Comparison of ENCODE assay signal across 22 cellular contexts in genomic region chr5:54095969-54096368, GRCh38.
"Had no signal": no experiment of that assay in that cellular context is flagged by ENCODE, and none has a peak within 500 bp of the region (broad histone marks: within the 10 kb centered on the region; RNA-seq: fewer than 3 reads in every experiment).

No MANE protein-coding gene starts in this region.

- ATAC-seq: effector memory CD8-positive, alpha-beta T cell; gastrocnemius medialis; heart right ventricle; natural killer cell treated with Interleukin-12 subunit alpha and Interleukin-12 subunit beta and Interleukin-15 and Interleukin-18, amount 100 ng/mL, for 72 hours; right cardiac atrium had no signal

- H2AFZ ChIP-seq: neural progenitor cell had no signal

- H3K36me3 ChIP-seq: esophagus muscularis mucosa, gastrocnemius medialis, heart right ventricle, left ventricle myocardium inferior, neural progenitor cell, ovary had no signal

- H3K9me3 ChIP-seq: esophagus muscularis mucosa, gastrocnemius medialis, heart right ventricle, left ventricle myocardium inferior, ovary had no signal

- H3K4me3 ChIP-seq: esophagus muscularis mucosa, gastrocnemius medialis, heart right ventricle, left ventricle myocardium inferior, lung, neural progenitor cell, ovary, smooth muscle cell had no signal

- H3K4me1 ChIP-seq: gastrocnemius medialis had no signal

- H3K4me3 Mint-ChIP-seq: dendritic cell treated with granulocyte-macrophage colony-stimulating factor and Interleukin-4, amounts not matched to agents 40 ng/mL and 50 ng/mL, for 4 days; effector memory CD8-positive, alpha-beta T cell; natural killer cell treated with Interleukin-12 subunit alpha and Interleukin-12 subunit beta and Interleukin-15 and Interleukin-18, amount 100 ng/mL, for 72 hours; neural progenitor cell had no signal

- DNase-seq: effector memory CD8-positive, alpha-beta T cell; gastrocnemius medialis; heart right ventricle; hypothalamus; islet precursor cell; left ventricle myocardium inferior; mesenchymal stem cell; midbrain; nucleus accumbens; ovary; right cardiac atrium; stimulated activated CD4-positive, alpha-beta T cell treated with anti-CD3 and anti-CD28 coated beads, Interleukin-2, amount 100 ng/mL, for 48 hours; stimulated activated naive CD4-positive, alpha-beta T cell treated with Interleukin-2 at 50 U/mL for 16 hours; trophoblast cell had no signal

- H3K27ac ChIP-seq: epithelial cell of prostate, esophagus muscularis mucosa, gastrocnemius medialis, heart right ventricle, left ventricle myocardium inferior, ovary had no signal

- H3K36me3 Mint-ChIP-seq: natural killer cell treated with Interleukin-12 subunit alpha and Interleukin-12 subunit beta and Interleukin-15 and Interleukin-18, amount 100 ng/mL, for 72 hours; neural progenitor cell had no signal

- H3K27ac Mint-ChIP-seq: dendritic cell treated with granulocyte-macrophage colony-stimulating factor and Interleukin-4, amounts not matched to agents 40 ng/mL and 50 ng/mL, for 4 days; effector memory CD8-positive, alpha-beta T cell; natural killer cell treated with Interleukin-12 subunit alpha and Interleukin-12 subunit beta and Interleukin-15 and Interleukin-18, amount 100 ng/mL, for 72 hours; neural progenitor cell; progenitor cell of endocrine pancreas had no signal

- H3K9ac ChIP-seq: neural progenitor cell had no signal

- H3K4me2 ChIP-seq: smooth muscle cell had no signal

- H3K27me3 ChIP-seq: esophagus muscularis mucosa, gastrocnemius medialis, heart right ventricle, neural progenitor cell, ovary had no signal

- H3K27me3 Mint-ChIP-seq: dendritic cell treated with granulocyte-macrophage colony-stimulating factor and Interleukin-4, amounts not matched to agents 40 ng/mL and 50 ng/mL, for 4 days; effector memory CD8-positive, alpha-beta T cell; natural killer cell treated with Interleukin-12 subunit alpha and Interleukin-12 subunit beta and Interleukin-15 and Interleukin-18, amount 100 ng/mL, for 72 hours; progenitor cell of endocrine pancreas had no signal

- H3K9me3 Mint-ChIP-seq: dendritic cell treated with granulocyte-macrophage colony-stimulating factor and Interleukin-4, amounts not matched to agents 40 ng/mL and 50 ng/mL, for 4 days; effector memory CD8-positive, alpha-beta T cell; natural killer cell treated with Interleukin-12 subunit alpha and Interleukin-12 subunit beta and Interleukin-15 and Interleukin-18, amount 100 ng/mL, for 72 hours; neural progenitor cell had no signal
